In the genomic region with DNA sequence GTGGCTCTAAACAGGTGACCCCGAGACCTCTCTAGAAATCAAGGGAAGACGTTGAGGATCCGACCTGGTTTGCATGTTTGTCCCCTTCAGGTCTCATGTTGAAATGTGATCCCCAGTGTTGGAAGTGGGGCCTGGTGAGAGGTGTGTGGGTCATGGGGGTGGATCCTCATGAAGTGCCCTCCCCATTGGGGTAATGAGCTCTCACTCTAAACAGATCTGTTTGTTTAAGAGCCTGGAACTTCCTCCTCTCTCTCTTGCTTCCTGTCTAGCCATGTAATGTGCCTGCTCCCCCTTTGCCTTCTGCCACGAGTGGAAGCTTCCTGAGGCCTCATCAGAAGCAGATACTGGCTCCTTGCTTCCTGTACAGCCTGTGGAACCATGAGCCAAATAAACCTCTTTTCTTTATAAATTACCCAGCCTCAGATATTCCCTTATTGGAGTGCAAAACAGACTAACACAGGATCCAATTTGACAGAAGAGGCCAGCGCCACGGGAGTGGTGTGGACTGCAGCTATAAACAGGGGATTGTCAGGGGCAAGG, we compare ENCODE assay signal across 24 cellular contexts. TPM values are rescaled to one million over a fixed set of nuclear protein-coding genes. Genes with fewer than 3 reads are reported as not detected.
DNase-seq lines count a peak whose midpoint lies in the region; ATAC-seq, FAIRE-seq and TF ChIP-seq lines count a peak whose summit lies in the region.
"Had no signal": no experiment of that assay in that cellular context is flagged by ENCODE, and none has a peak within 500 bp of the region (broad histone marks: within the 10 kb centered on the region; RNA-seq: fewer than 3 reads in every experiment).

No MANE protein-coding gene starts in this region.

- no peaks in the 10 kb centered on the region for H3K9me3 ChIP-seq in HepG2 (ENCODE audit: low read length)
- no peaks in the 10 kb centered on the region for H3K9me3 ChIP-seq in right lobe of liver
- H3K9me3 ChIP-seq in ascending aorta, result no peaks in the 10 kb centered on the region
- no peaks in the 10 kb centered on the region for H3K9me3 ChIP-seq in upper lobe of left lung

- H3K4me1 ChIP-seq in HepG2 (ENCODE audit: insufficient read depth, low read length), result peaks cover 48% of the 10 kb centered on the region
- peaks cover 0 to 29% (median 7%) of the 10 kb centered on the region in 4 donors for H3K4me1 ChIP-seq in right lobe of liver
- H3K4me1 ChIP-seq in ascending aorta, result peaks cover 18 to 39% of the 10 kb centered on the region in 2 donors
- H3K4me1 ChIP-seq in upper lobe of left lung, result peaks cover 0 to 10% (median 2%) of the 10 kb centered on the region in 4 donors

- no peaks in the 10 kb centered on the region for H3K79me2 ChIP-seq in HepG2 (ENCODE audit: insufficient read depth, low read length)

- in situ Hi-C loops in HepG2 (cut with HindIII; ENCODE audit: extremely low pct_ligation_motif_present, low pct_unique_long_range_greater_than_20kb), result no loop called here

- peak; percentile 20; the same call in 2 of the 3 replicates for ATAC-seq in HepG2
- no peak for ATAC-seq in right lobe of liver
- ATAC-seq in HG03469 (IDR thresholded peaks at IDR 0.05; ENCODE audit: unreplicated experiment), result no peak
- ATAC-seq in upper lobe of left lung (ENCODE audit: low FRiP score in 2 of 2), result no peak
- ATAC-seq: activated naive CD4-positive, alpha-beta T cell treated with anti-CD3 and anti-CD28 coated beads, Interleukin-2, amount 50 U/mL, for 72 hours; activated T-helper 17 cell treated with anti-CD3 and anti-CD28 coated beads, Interleukin-2, amount 50 U/mL, for 72 hours; Panc1; stimulated activated naive CD8-positive, alpha-beta T cell treated with anti-CD3 and anti-CD28 coated beads, Interleukin-15, amount 100 ng/mL, for 72 hours; T-cell had no signal

- TF ChIP-seq EP300 in HepG2 (IDR thresholded peaks at IDR 0.05; ENCODE audit: low read depth in 2 of 2, low read length in 2 of 2) (no peak), HepG2 (CRISPR knock-in tag; IDR thresholded peaks at IDR 0.05; ENCODE audit: borderline replicate concordance) (no peak), upper lobe of left lung (IDR thresholded peaks at IDR 0.05) (no peak)

- FAIRE-seq in HepG2 (lab: Jason Lieb, UNC), result no peak
- FAIRE-seq: D721Med, endothelial cell of umbilical vein had no signal

- no peak overlapping the region for H3K9ac ChIP-seq in HepG2 (ENCODE audit: insufficient read depth, low read depth, low read length)

- H3K36me3 ChIP-seq in HepG2 (replicated peaks in 1 of 2; ENCODE audit: control insufficient read depth in 1 of 2, insufficient read depth in 2 of 2, low read length in 2 of 2) (no peaks in the 10 kb centered on the region), right lobe of liver (no peaks in the 10 kb centered on the region), ascending aorta (no peaks in the 10 kb centered on the region), upper lobe of left lung (no peaks in the 10 kb centered on the region)

- WGBS in HepG2 (ENCODE audit: low lambda C conversion rate), result 37% methylated on average over 5 of the region's 6 CpGs
- WGBS in right lobe of liver (ENCODE audit: insufficient coverage, low coverage, low lambda C conversion rate, missing lambda C conversion rate), result 95% methylated on average over 4 of the region's 6 CpGs
- 60 to 76% methylated on average over 6 of the region's 6 CpGs for WGBS in upper lobe of left lung, 2 donors

- POLR2A ChIA-PET in HepG2 (lab: Yijun Ruan, JAX), result interaction anchor here (0.7 to 1.8 kb wide), 2 partner anchors 9 to 357 kb away, joined by 3 to 4 read pairs; no protein-coding TSS in a partner anchor

- TF ChIP-seq CTCF in HepG2 (CRISPR knock-in tag; IDR thresholded peaks at IDR 0.05) (no peak), right lobe of liver (IDR thresholded peaks at IDR 0.05) (no peak), ascending aorta (IDR thresholded peaks at IDR 0.05) (no peak), upper lobe of left lung (IDR thresholded peaks at IDR 0.05) (no peak)

- H4K20me1 ChIP-seq in HepG2 (ENCODE audit: insufficient read depth, low read length), result no peaks in the 10 kb centered on the region

- no peak for DNase-seq in HepG2 (ENCODE audit: low spot score)
- DNase-seq in right lobe of liver, result no peak
- DNase-seq in ascending aorta (ENCODE audit: low spot score in 2 of 2), result no peak
- no peak for DNase-seq in D341Med (ENCODE audit: low spot score)
- DNase-seq in upper lobe of left lung, result no peak
- DNase-seq: activated CD4-positive, alpha-beta T cell treated with anti-CD3 and anti-CD28 coated beads, Interleukin-2, amount 50 U/mL, for 1 hour; glutamatergic neuron; NCI-H1436; NCI-H510A; stimulated activated CD4-positive, alpha-beta T cell treated with anti-CD3 and anti-CD28 coated beads, Interleukin-12 subunit alpha, Interleukin-12 subunit beta, amount 100 ng/mL, for 4 hours; stimulated activated naive CD8-positive, alpha-beta T cell treated with anti-CD3 and anti-CD28 coated beads, Interleukin-15, amount 100 ng/mL, for 72 hours; T-cell; trophoblast cell had no signal

- H3K4me3 ChIP-seq in HepG2 (replicated peaks in 1 of 3; ENCODE audit: insufficient read depth in 1 of 3, low read depth in 2 of 3, low read length in 3 of 3) (peak overlapping the region in 1 of 3 experiments; percentile 22; a peak in 1 of 6 replicates), right lobe of liver (no peak overlapping the region), ascending aorta (no peak overlapping the region), upper lobe of left lung (no peak overlapping the region)

- intact Hi-C loops in HepG2 (cut with micrococcal nuclease; ENCODE audit: unreplicated experiment) (no loop called here), right lobe of liver (cut with DNase I) (no loop called here), ascending aorta (cut with DNase I) (no loop called here)

- TF ChIP-seq RAD21 in HepG2 (CRISPR knock-in tag; IDR thresholded peaks at IDR 0.05), result no peak

- H3K4me2 ChIP-seq in HepG2 (ENCODE audit: low read depth, low read length), result peak overlapping the region; percentile 44; the same call in 1 of the 2 replicates

- H3K27me3 ChIP-seq in HepG2 (ENCODE audit: control insufficient read depth in 1 of 2, insufficient read depth in 2 of 2, low read length in 2 of 2) (peaks cover 0 to 2% of the 10 kb centered on the region in 2 experiments; a peak in 2 of 5 replicates), right lobe of liver (no peaks in the 10 kb centered on the region), ascending aorta (no peaks in the 10 kb centered on the region), upper lobe of left lung (no peaks in the 10 kb centered on the region)

- H2AFZ ChIP-seq in HepG2 (ENCODE audit: low read length), result no peak overlapping the region

- no TSS peak for BruUV-seq in HepG2 (replicated peaks; lab: Mats Ljungman, UMichigan)

- H3K27ac ChIP-seq in HepG2 (ENCODE audit: extremely low read length, insufficient read depth, low read length) (no peak overlapping the region), right lobe of liver (no peak overlapping the region), ascending aorta (peak overlapping the region; percentile 91 to 100), upper lobe of left lung (no peak overlapping the region)
- H3K27ac ChIP-seq: C4-2B had no signal

- TF ChIP-seq POLR2A in HepG2 (IDR thresholded peaks at IDR 0.05; ENCODE audit: insufficient read depth in 1 of 2, low read depth in 2 of 2, low read length in 2 of 2) (no peak), right lobe of liver (IDR thresholded peaks at IDR 0.05) (no peak), upper lobe of left lung (IDR thresholded peaks at IDR 0.05) (no peak)

- CTCF ChIA-PET in HepG2 (lab: Yijun Ruan, JAX; ENCODE audit: low intra/inter-chr PET ratio, low total read pairs), result no interaction called here

RNA-seq across cellular contexts. Expression of a gene that starts 10.8 kb away (rescaled TPM):
- total RNA-seq in HepG2 (2016; rRNA removed; fragmentation: Illumina TruSeq; extraction: Trizol), result 2.4 and 5.2 TPM in 2 replicates
- 1.4 and 2.1 TPM in 2 replicates for total RNA-seq in HepG2 (2016; cell fraction: cytosol; rRNA removed; fragmentation: Illumina TruSeq; extraction: Trizol; ENCODE audit: low read depth)
- total RNA-seq in HepG2 (2016; cell fraction: insoluble cytoplasmic fraction; rRNA removed; fragmentation: Illumina TruSeq; extraction: Trizol), result 2.6 and 4.6 TPM in 2 replicates
- total RNA-seq in HepG2 (2016; cell fraction: membrane; rRNA removed; fragmentation: Illumina TruSeq; extraction: Trizol), result 2.7 and 2.8 TPM in 2 replicates
- total RNA-seq in HepG2 (2016; cell fraction: nucleus; rRNA removed; fragmentation: Illumina TruSeq; extraction: Trizol), result 7.3 and 9.5 TPM in 2 replicates
- polyA plus RNA-seq in HepG2 (2011; rRNA removed), result 5.4 and 6.6 TPM in 2 replicates
- 2.2 and 3.1 TPM in 2 replicates for polyA plus RNA-seq in HepG2 (2011; cell fraction: cytosol; rRNA removed)
- 30.4 and 31.3 TPM in 2 replicates for polyA plus RNA-seq in HepG2 (2011; cell fraction: nucleus; rRNA removed)
- 4.0 and 4.2 TPM in 2 replicates for polyA plus RNA-seq in HepG2 (2012)
- 1.0 and 1.4 TPM in 2 replicates for polyA plus RNA-seq in HepG2 (2016; cell fraction: cytosol; fragmentation: Illumina TruSeq; extraction: Trizol; ENCODE audit: low read depth)
- polyA plus RNA-seq in HepG2 (2016; cell fraction: insoluble cytoplasmic fraction; fragmentation: Illumina TruSeq; extraction: Trizol; ENCODE audit: low read depth), result 1.9 and 2.4 TPM in 2 replicates
- polyA plus RNA-seq in HepG2 (2016; cell fraction: membrane; fragmentation: Illumina TruSeq; extraction: Trizol; ENCODE audit: low read depth), result 1.9 and 2.2 TPM in 2 replicates
- polyA plus RNA-seq in HepG2 (2016; cell fraction: nucleus; fragmentation: Illumina TruSeq; extraction: Trizol; ENCODE audit: insufficient read depth, low read depth), result 20.1 and 20.6 TPM in 2 replicates
- polyA minus RNA-seq in HepG2 (2011; rRNA and poly(A)+ RNA removed; ENCODE audit: low replicate concordance), result 11.8 and 14.8 TPM in 2 replicates
- 3.9 and 5.2 TPM in 2 replicates for polyA minus RNA-seq in HepG2 (2011; cell fraction: cytosol; rRNA and poly(A)+ RNA removed)
- 17.9 and 18.9 TPM in 2 replicates for polyA minus RNA-seq in HepG2 (2011; cell fraction: nucleus; rRNA and poly(A)+ RNA removed)
- 10 to 100 TPM in 5 of 6 experiments, 1 to 10 TPM in 1; 8.7 to 22.9 (median 14.6) TPM for total RNA-seq in right lobe of liver
- 58.8 TPM for total RNA-seq in ascending aorta
- total RNA-seq in upper lobe of left lung, result 100 to 1,000 TPM in 1 of 6 donors, 10 to 100 TPM in 5; 17.3 to 178 (median 37.1) TPM

RNA-seq across cellular contexts. Expression of a gene that starts 11.0 kb away (rescaled TPM):
- total RNA-seq in HepG2 (2016; rRNA removed; fragmentation: Illumina TruSeq; extraction: Trizol) (0.22 TPM in 1 of 2 replicates, not detected in the other), right lobe of liver (10 to 100 TPM in 4 of 6 experiments, 1 to 10 TPM in 2; 7.8 to 37.8 (median 14.3) TPM), ascending aorta (1,349 TPM), upper lobe of left lung (100 to 1,000 TPM in 2 of 6 donors, 10 to 100 TPM in 4; 34.1 to 241 (median 92.7) TPM)
- not detected in 2 replicates for total RNA-seq in HepG2 (2016; cell fraction: cytosol; rRNA removed; fragmentation: Illumina TruSeq; extraction: Trizol; ENCODE audit: low read depth)
- 0.04 TPM in 1 of 2 replicates, not detected in the other for total RNA-seq in HepG2 (2016; cell fraction: insoluble cytoplasmic fraction; rRNA removed; fragmentation: Illumina TruSeq; extraction: Trizol)
- not detected in 2 replicates for total RNA-seq in HepG2 (2016; cell fraction: membrane; rRNA removed; fragmentation: Illumina TruSeq; extraction: Trizol)
- total RNA-seq in HepG2 (2016; cell fraction: nucleus; rRNA removed; fragmentation: Illumina TruSeq; extraction: Trizol), result not detected in 2 replicates
- 0.55 and 0.81 TPM in 2 replicates for polyA plus RNA-seq in HepG2 (2011; rRNA removed)
- polyA plus RNA-seq in HepG2 (2011; cell fraction: cytosol; rRNA removed), result 0.15 and 0.27 TPM in 2 replicates
- 6.7 and 6.8 TPM in 2 replicates for polyA plus RNA-seq in HepG2 (2011; cell fraction: nucleus; rRNA removed)
- 0.96 and 1.3 TPM in 2 replicates for polyA plus RNA-seq in HepG2 (2012)
- not detected in 2 replicates for polyA plus RNA-seq in HepG2 (2016; cell fraction: cytosol; fragmentation: Illumina TruSeq; extraction: Trizol; ENCODE audit: low read depth)
- polyA plus RNA-seq in HepG2 (2016; cell fraction: insoluble cytoplasmic fraction; fragmentation: Illumina TruSeq; extraction: Trizol; ENCODE audit: low read depth), result not detected in 2 replicates
- polyA plus RNA-seq in HepG2 (2016; cell fraction: membrane; fragmentation: Illumina TruSeq; extraction: Trizol; ENCODE audit: low read depth), result not detected in 2 replicates
- polyA plus RNA-seq in HepG2 (2016; cell fraction: nucleus; fragmentation: Illumina TruSeq; extraction: Trizol; ENCODE audit: insufficient read depth, low read depth), result 0.29 and 0.89 TPM in 2 replicates
- polyA minus RNA-seq in HepG2 (2011; rRNA and poly(A)+ RNA removed; ENCODE audit: low replicate concordance), result 0.14 TPM in 1 of 2 replicates, not detected in the other
- polyA minus RNA-seq in HepG2 (2011; cell fraction: cytosol; rRNA and poly(A)+ RNA removed), result 0.18 and 0.79 TPM in 2 replicates
- polyA minus RNA-seq in HepG2 (2011; cell fraction: nucleus; rRNA and poly(A)+ RNA removed), result 0.37 and 0.64 TPM in 2 replicates

RNA-seq across cellular contexts. Expression of a gene that starts 27.8 kb away (rescaled TPM):
- total RNA-seq in HepG2 (2016; rRNA removed; fragmentation: Illumina TruSeq; extraction: Trizol), result 0.22 TPM in 1 of 2 replicates, not detected in the other
- total RNA-seq in HepG2 (2016; cell fraction: cytosol; rRNA removed; fragmentation: Illumina TruSeq; extraction: Trizol; ENCODE audit: low read depth), result not detected in 2 replicates
- not detected in 2 replicates for total RNA-seq in HepG2 (2016; cell fraction: insoluble cytoplasmic fraction; rRNA removed; fragmentation: Illumina TruSeq; extraction: Trizol)
- total RNA-seq in HepG2 (2016; cell fraction: membrane; rRNA removed; fragmentation: Illumina TruSeq; extraction: Trizol), result not detected in 2 replicates
- total RNA-seq in HepG2 (2016; cell fraction: nucleus; rRNA removed; fragmentation: Illumina TruSeq; extraction: Trizol), result not detected in 2 replicates
- polyA plus RNA-seq in HepG2 (2011; rRNA removed), result 0.18 TPM in 1 of 2 replicates, not detected in the other
- 0.13 TPM in 1 of 2 replicates, not detected in the other for polyA plus RNA-seq in HepG2 (2011; cell fraction: cytosol; rRNA removed)
- 1.5 and 1.9 TPM in 2 replicates for polyA plus RNA-seq in HepG2 (2011; cell fraction: nucleus; rRNA removed)
- 0.35 and 0.49 TPM in 2 replicates for polyA plus RNA-seq in HepG2 (2012)
- polyA plus RNA-seq in HepG2 (2016; cell fraction: cytosol; fragmentation: Illumina TruSeq; extraction: Trizol; ENCODE audit: low read depth), result not detected in 2 replicates
- not detected in 2 replicates for polyA plus RNA-seq in HepG2 (2016; cell fraction: insoluble cytoplasmic fraction; fragmentation: Illumina TruSeq; extraction: Trizol; ENCODE audit: low read depth)
- not detected in 2 replicates for polyA plus RNA-seq in HepG2 (2016; cell fraction: membrane; fragmentation: Illumina TruSeq; extraction: Trizol; ENCODE audit: low read depth)
- not detected in 2 replicates for polyA plus RNA-seq in HepG2 (2016; cell fraction: nucleus; fragmentation: Illumina TruSeq; extraction: Trizol; ENCODE audit: insufficient read depth, low read depth)
- polyA minus RNA-seq in HepG2 (2011; rRNA and poly(A)+ RNA removed; ENCODE audit: low replicate concordance), result 0.19 and 0.24 TPM in 2 replicates
- polyA minus RNA-seq in HepG2 (2011; cell fraction: cytosol; rRNA and poly(A)+ RNA removed), result not detected in 2 replicates
- polyA minus RNA-seq in HepG2 (2011; cell fraction: nucleus; rRNA and poly(A)+ RNA removed), result 0.62 and 0.90 TPM in 2 replicates
- under 1 TPM in 3 of 6 experiments, not detected in 3; 0.31 to 0.56 (median 0.46) TPM for total RNA-seq in right lobe of liver
- not detected for total RNA-seq in ascending aorta
- total RNA-seq in upper lobe of left lung, result under 1 TPM in 4 of 6 donors, not detected in 2; 0.26 to 0.91 (median 0.75) TPM
- total RNA-seq: dermis microvascular lymphatic vessel endothelial cell, endothelial cell of umbilical vein, H4, omental fat pad had no signal

RNA-seq across cellular contexts. Expression of a gene that starts 30.2 kb away (rescaled TPM):
- total RNA-seq in HepG2 (2016; rRNA removed; fragmentation: Illumina TruSeq; extraction: Trizol), result 87.6 and 98.8 TPM in 2 replicates
- total RNA-seq in HepG2 (2016; cell fraction: cytosol; rRNA removed; fragmentation: Illumina TruSeq; extraction: Trizol; ENCODE audit: low read depth), result 118 and 152 TPM in 2 replicates
- 74.7 and 95.4 TPM in 2 replicates for total RNA-seq in HepG2 (2016; cell fraction: insoluble cytoplasmic fraction; rRNA removed; fragmentation: Illumina TruSeq; extraction: Trizol)
- total RNA-seq in HepG2 (2016; cell fraction: membrane; rRNA removed; fragmentation: Illumina TruSeq; extraction: Trizol), result 139 and 187 TPM in 2 replicates
- 49.1 and 55.1 TPM in 2 replicates for total RNA-seq in HepG2 (2016; cell fraction: nucleus; rRNA removed; fragmentation: Illumina TruSeq; extraction: Trizol)
- 86.7 and 95.1 TPM in 2 replicates for polyA plus RNA-seq in HepG2 (2011; rRNA removed)
- 65.5 and 120 TPM in 2 replicates for polyA plus RNA-seq in HepG2 (2011; cell fraction: cytosol; rRNA removed)
- 88.2 and 88.7 TPM in 2 replicates for polyA plus RNA-seq in HepG2 (2011; cell fraction: nucleus; rRNA removed)
- polyA plus RNA-seq in HepG2 (2012), result 64.0 and 65.2 TPM in 2 replicates
- polyA plus RNA-seq in HepG2 (2016; cell fraction: cytosol; fragmentation: Illumina TruSeq; extraction: Trizol; ENCODE audit: low read depth), result 134 and 181 TPM in 2 replicates
- polyA plus RNA-seq in HepG2 (2016; cell fraction: insoluble cytoplasmic fraction; fragmentation: Illumina TruSeq; extraction: Trizol; ENCODE audit: low read depth), result 104 and 131 TPM in 2 replicates
- 176 and 207 TPM in 2 replicates for polyA plus RNA-seq in HepG2 (2016; cell fraction: membrane; fragmentation: Illumina TruSeq; extraction: Trizol; ENCODE audit: low read depth)
- 104 and 121 TPM in 2 replicates for polyA plus RNA-seq in HepG2 (2016; cell fraction: nucleus; fragmentation: Illumina TruSeq; extraction: Trizol; ENCODE audit: insufficient read depth, low read depth)
- polyA minus RNA-seq in HepG2 (2011; rRNA and poly(A)+ RNA removed; ENCODE audit: low replicate concordance), result 82.4 and 267 TPM in 2 replicates
- polyA minus RNA-seq in HepG2 (2011; cell fraction: cytosol; rRNA and poly(A)+ RNA removed), result 16.1 and 23.4 TPM in 2 replicates
- 22.9 TPM in 2 replicates for polyA minus RNA-seq in HepG2 (2011; cell fraction: nucleus; rRNA and poly(A)+ RNA removed)
- 10 to 100 TPM; 36.4 to 73.4 (median 57.3) TPM for total RNA-seq in right lobe of liver
- total RNA-seq in ascending aorta, result 97.0 TPM
- total RNA-seq in upper lobe of left lung, result 10 to 100 TPM; 27.2 to 70.1 (median 52.5) TPM

RNA-seq across cellular contexts. Expression of a gene that starts 48.0 kb away (rescaled TPM):
- total RNA-seq in HepG2 (2016; rRNA removed; fragmentation: Illumina TruSeq; extraction: Trizol) (1.7 and 1.8 TPM in 2 replicates), right lobe of liver (1 to 10 TPM in 1 of 6 experiments, not detected in 5; 2.0 TPM), ascending aorta (not detected), upper lobe of left lung (not detected)
- 0.62 TPM in 1 of 2 replicates, not detected in the other for total RNA-seq in HepG2 (2016; cell fraction: cytosol; rRNA removed; fragmentation: Illumina TruSeq; extraction: Trizol; ENCODE audit: low read depth)
- total RNA-seq in HepG2 (2016; cell fraction: insoluble cytoplasmic fraction; rRNA removed; fragmentation: Illumina TruSeq; extraction: Trizol), result 0.56 and 1.0 TPM in 2 replicates
- 0.34 TPM in 1 of 2 replicates, not detected in the other for total RNA-seq in HepG2 (2016; cell fraction: membrane; rRNA removed; fragmentation: Illumina TruSeq; extraction: Trizol)
- not detected in 2 replicates for total RNA-seq in HepG2 (2016; cell fraction: nucleus; rRNA removed; fragmentation: Illumina TruSeq; extraction: Trizol)
- polyA plus RNA-seq in HepG2 (2011; rRNA removed), result not detected in 2 replicates
- 0.18 TPM in 1 of 2 replicates, not detected in the other for polyA plus RNA-seq in HepG2 (2011; cell fraction: cytosol; rRNA removed)
- 1.1 TPM in 1 of 2 replicates, not detected in the other for polyA plus RNA-seq in HepG2 (2011; cell fraction: nucleus; rRNA removed)
- polyA plus RNA-seq in HepG2 (2012), result not detected in 2 replicates
- polyA plus RNA-seq in HepG2 (2016; cell fraction: cytosol; fragmentation: Illumina TruSeq; extraction: Trizol; ENCODE audit: low read depth), result 0.51 TPM in 1 of 2 replicates, not detected in the other
- polyA plus RNA-seq in HepG2 (2016; cell fraction: insoluble cytoplasmic fraction; fragmentation: Illumina TruSeq; extraction: Trizol; ENCODE audit: low read depth), result 1.1 and 2.1 TPM in 2 replicates
- not detected in 2 replicates for polyA plus RNA-seq in HepG2 (2016; cell fraction: membrane; fragmentation: Illumina TruSeq; extraction: Trizol; ENCODE audit: low read depth)
- polyA plus RNA-seq in HepG2 (2016; cell fraction: nucleus; fragmentation: Illumina TruSeq; extraction: Trizol; ENCODE audit: insufficient read depth, low read depth), result not detected in 2 replicates
- not detected in 2 replicates for polyA minus RNA-seq in HepG2 (2011; rRNA and poly(A)+ RNA removed; ENCODE audit: low replicate concordance)
- not detected in 2 replicates for polyA minus RNA-seq in HepG2 (2011; cell fraction: cytosol; rRNA and poly(A)+ RNA removed)
- not detected in 2 replicates for polyA minus RNA-seq in HepG2 (2011; cell fraction: nucleus; rRNA and poly(A)+ RNA removed)
- total RNA-seq: activated naive CD4-positive, alpha-beta T cell treated with anti-CD3 and anti-CD28 coated beads, Interleukin-2, amount 50 U/mL, for 72 hours; activated T-helper 17 cell treated with anti-CD3 and anti-CD28 coated beads, Interleukin-2, amount 50 U/mL, for 72 hours; dermis microvascular lymphatic vessel endothelial cell; endothelial cell of umbilical vein; H4; myocyte; omental fat pad; T-cell had no signal
- polyA plus RNA-seq: endothelial cell of umbilical vein had no signal

Comparison
In these comparisons a context has a peak if more than half of its experiments do, and no peak if none do; other contexts are left out.
1. RNA of a gene that starts 11.0 kb away (total RNA-seq): 1,349 TPM in ascending aorta (single experiment), 34.1 to 241 TPM in upper lobe of left lung and 7.8 to 37.8 TPM in right lobe of liver; 0.04 to 0.22 TPM in HepG2; every median in the first group is over 4 times any median in the second.
2. H3K27ac ChIP-seq: peak in ascending aorta (2 of 2); none in HepG2 (single experiment), right lobe of liver (0 of 3) and upper lobe of left lung (0 of 4).